ENCODE assay signal across 17 cellular contexts in the genomic region with DNA sequence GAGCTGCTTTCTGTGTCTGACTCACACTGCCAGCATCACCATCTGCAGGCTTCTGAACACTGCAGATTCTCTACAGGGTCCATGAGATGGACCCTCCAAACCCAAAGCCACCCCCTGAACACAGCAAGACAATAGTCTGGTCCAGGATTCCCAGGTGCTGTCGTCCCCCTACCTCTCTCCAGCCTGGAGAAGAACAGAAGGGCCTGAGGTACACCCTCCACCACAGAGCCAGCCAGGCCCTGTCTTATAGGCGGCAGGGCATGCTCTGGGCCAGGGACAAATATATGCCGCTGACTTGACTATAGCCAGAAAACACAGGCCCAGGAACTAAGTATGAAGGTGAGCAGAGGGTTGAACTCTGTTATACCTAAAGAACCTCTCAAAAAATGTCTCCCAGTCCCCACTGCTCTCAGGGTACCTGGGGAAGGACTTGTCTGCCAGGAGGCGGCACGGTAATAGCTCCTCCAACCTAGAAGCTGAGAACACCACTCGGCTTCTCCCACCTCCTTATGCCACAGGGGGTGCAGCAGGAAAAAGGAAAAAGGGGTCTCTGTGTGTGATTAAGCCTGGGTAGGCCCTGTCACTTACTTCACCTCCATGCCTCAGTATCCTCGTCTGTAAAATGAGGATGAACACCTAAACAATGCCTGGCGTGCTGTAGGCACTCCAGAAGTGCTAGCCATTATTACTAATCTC.
DNase-seq lines count a peak whose midpoint lies in the region; ATAC-seq, FAIRE-seq and TF ChIP-seq lines count a peak whose summit lies in the region.
"Had no signal": no experiment of that assay in that cellular context is flagged by ENCODE, and none has a peak within 500 bp of the region (broad histone marks: within the 10 kb centered on the region; RNA-seq: fewer than 3 reads in every experiment).

No MANE protein-coding gene starts in this region.

- no peak overlapping the region for H3K4me3 Mint-ChIP-seq in stimulated activated naive CD8-positive, alpha-beta T cell treated with anti-CD3 and anti-CD28 coated beads, Interleukin-15, amount 100 ng/mL, for 72 hours
- no peak overlapping the region for H3K4me3 Mint-ChIP-seq in activated CD4-positive, alpha-beta T cell treated with anti-CD3 and anti-CD28 coated beads, Interleukin-2, amount 10 ng/mL, durations not matched to agents 7 days and 5 days
- H3K4me3 Mint-ChIP-seq: IgD-negative memory B cell; stimulated activated memory B cell treated with anti-CD40 and anti-IgM and Interleukin-4, amounts not matched to agents 10 μg/mL and 1 μg/mL and 100 μg/mL, for 72 hours had no signal

- 53% methylated on average over 8 of the region's 8 CpGs for WGBS in GM12878 (ENCODE audit: insufficient coverage, insufficient replicate concordance, low lambda C conversion rate, missing lambda C conversion rate)
- 76% methylated on average over 5 of the region's 8 CpGs for WGBS in right lobe of liver (ENCODE audit: insufficient coverage, low coverage, low lambda C conversion rate, missing lambda C conversion rate)

- no peaks in the 10 kb centered on the region for H3K9me3 ChIP-seq in GM12878 (replicated peaks; ENCODE audit: control insufficient read depth, insufficient read depth, low read length)
- no peaks in the 10 kb centered on the region for H3K9me3 ChIP-seq in right lobe of liver
- H3K9me3 ChIP-seq: body of pancreas, thoracic aorta had no signal

- H3K4me1 ChIP-seq in GM12878 (ENCODE audit: control insufficient read depth, insufficient read depth, low read length) (no peaks in the 10 kb centered on the region), right lobe of liver (peaks cover 0 to 45% (median 6%) of the 10 kb centered on the region in 4 donors)
- H3K4me1 ChIP-seq: body of pancreas had no signal

- TF ChIP-seq POLR2A in GM12878 (IDR thresholded peaks at IDR 0.05; ENCODE audit: low read depth, low read length) (no peak), right lobe of liver (IDR thresholded peaks at IDR 0.05) (no peak)

- H3K36me3 ChIP-seq in GM12878 (ENCODE audit: control insufficient read depth in 2 of 2, insufficient read depth in 2 of 2, low read length in 1 of 2) (no peaks in the 10 kb centered on the region; a peak in 1 of 4 replicates), right lobe of liver (peaks cover 0 to 2% (median 0%) of the 10 kb centered on the region in 4 donors)
- H3K36me3 ChIP-seq: thoracic aorta had no signal

- no peak overlapping the region for H3K4me2 ChIP-seq in GM12878 (ENCODE audit: control insufficient read depth, insufficient read depth)
- H3K4me2 ChIP-seq: smooth muscle cell had no signal

- H3K4me3 ChIP-seq in GM12878: no peak overlapping the region
- no peak overlapping the region for H3K4me3 ChIP-seq in right lobe of liver
- H3K4me3 ChIP-seq: body of pancreas, smooth muscle cell, thoracic aorta had no signal

- in situ Hi-C loops in GM12878 (cut with MboI): no loop called here

- H3K27ac ChIP-seq in GM12878 (ENCODE audit: control insufficient read depth, insufficient read depth) (no peak overlapping the region), right lobe of liver (peak overlapping the region in 1 of 3 donors; percentile 60)
- H3K27ac ChIP-seq: body of pancreas, thoracic aorta had no signal

- no peaks in the 10 kb centered on the region for H3K9me3 Mint-ChIP-seq in stimulated activated naive CD8-positive, alpha-beta T cell treated with anti-CD3 and anti-CD28 coated beads, Interleukin-15, amount 100 ng/mL, for 72 hours
- no peaks in the 10 kb centered on the region for H3K9me3 Mint-ChIP-seq in activated CD4-positive, alpha-beta T cell treated with anti-CD3 and anti-CD28 coated beads, Interleukin-2, amount 10 ng/mL, durations not matched to agents 7 days and 5 days
- H3K9me3 Mint-ChIP-seq: IgD-negative memory B cell; stimulated activated memory B cell treated with anti-CD40 and anti-IgM and Interleukin-4, amounts not matched to agents 10 μg/mL and 1 μg/mL and 100 μg/mL, for 72 hours had no signal

- CTCF ChIA-PET in GM12878 (lab: Yijun Ruan, JAX): interaction anchor here (0.6 to 3.7 kb wide), 10 partner anchors 11 to 727 kb away, joined by 3 to 56 read pairs (median 4); no protein-coding TSS in a partner anchor
- CTCF ChIA-PET in activated CD4-positive, alpha-beta T cell treated with anti-CD3 and anti-CD28 coated beads, Interleukin-2, amount 10 ng/mL, durations not matched to agents 7 days and 5 days (lab: Charles Lee): interaction anchor here (1.1 to 1.2 kb wide), 2 partner anchors 13 to 184 kb away, joined by 4 read pairs; no protein-coding TSS in a partner anchor

- SMC1A ChIA-PET in GM12878 (lab: Charles Lee; ENCODE audit: uncharacterized antibody, unreplicated experiment): interaction anchor here (0.9 to 1.2 kb wide), 3 partner anchors 101 to 187 kb away, joined by 3 to 5 read pairs (median 4); no protein-coding TSS in a partner anchor

- peak; percentile 24 for ATAC-seq in stimulated activated naive CD8-positive, alpha-beta T cell treated with anti-CD3 and anti-CD28 coated beads, Interleukin-15, amount 100 ng/mL, for 72 hours
- no peak for ATAC-seq in stimulated activated naive CD8-positive, alpha-beta T cell treated with anti-CD3 and anti-CD28 coated beads, Interleukin-15, Interleukin-2, amounts not matched to agents 100 U/mL and 50 U/mL, for 24 hours
- ATAC-seq in GM12878: peak; percentile 15; the same call in 2 of the 3 replicates
- ATAC-seq in right lobe of liver: peak; percentile 16 to 22 (median 18)
- ATAC-seq in GM21619 (IDR thresholded peaks at IDR 0.05; ENCODE audit: unreplicated experiment): no peak

- H3K36me3 Mint-ChIP-seq in activated CD4-positive, alpha-beta T cell treated with anti-CD3 and anti-CD28 coated beads, Interleukin-2, amount 10 ng/mL, durations not matched to agents 7 days and 5 days (ENCODE audit: low read depth): no peaks in the 10 kb centered on the region
- H3K36me3 Mint-ChIP-seq: IgD-negative memory B cell; stimulated activated memory B cell treated with anti-CD40 and anti-IgM and Interleukin-4, amounts not matched to agents 10 μg/mL and 1 μg/mL and 100 μg/mL, for 72 hours had no signal

- no peak for TF ChIP-seq EP300 in GM12878 (IDR thresholded peaks at IDR 0.05; ENCODE audit: borderline replicate concordance in 1 of 2, control insufficient read depth in 1 of 2, low read depth in 2 of 2, low read length in 2 of 2)

- POLR2A ChIA-PET in GM12878 (lab: Charles Lee): no interaction called here
- POLR2A ChIA-PET in activated CD4-positive, alpha-beta T cell treated with anti-CD3 and anti-CD28 coated beads, Interleukin-2, amount 10 ng/mL, durations not matched to agents 7 days and 5 days (lab: Charles Lee): no interaction called here

- TF ChIP-seq CTCF in GM12878 (IDR thresholded peaks at IDR 0.05 in 2 of 3, conservative IDR thresholded peaks at IDR 0.05 in 1 of 3; ENCODE audit: control insufficient read depth in 2 of 3, extremely low read depth in 1 of 3, insufficient read depth in 1 of 3, low read depth in 3 of 3, low read length in 3 of 3) (no peak), right lobe of liver (IDR thresholded peaks at IDR 0.05) (no peak)

- RAD21 ChIA-PET in GM12878 (lab: Charles Lee; ENCODE audit: unreplicated experiment): interaction anchor here (2.2 kb wide), 1 partner anchor 184 kb away, joined by 11 read pairs; no protein-coding TSS in a partner anchor

- BruUV-seq in GM12878 (replicated peaks; lab: Mats Ljungman, UMichigan): no TSS peak

- peak in 1 of 2 donors; percentile 6 for DNase-seq in stimulated activated naive CD8-positive, alpha-beta T cell treated with anti-CD3 and anti-CD28 coated beads, Interleukin-15, amount 100 ng/mL, for 72 hours
- DNase-seq in stimulated activated naive CD8-positive, alpha-beta T cell treated with anti-CD3 and anti-CD28 coated beads, Interleukin-15, Interleukin-2, amounts not matched to agents 100 U/mL and 50 U/mL, for 24 hours: no peak
- no peak for DNase-seq in GM12878 (ENCODE audit: low read depth, low spot score)
- DNase-seq in right lobe of liver: peak in 1 of 3 donors; percentile 5
- peak; percentile 25 for DNase-seq in ureter (ENCODE audit: low spot score)
- DNase-seq in activated CD4-positive, alpha-beta T cell treated with anti-CD3 and anti-CD28 coated beads, Interleukin-2, amount 10 ng/mL, durations not matched to agents 7 days and 5 days: no peak
- DNase-seq in SHP77 treated with DMSO at 0.1 percent for 48 hours (lab: John Stamatoyannopoulos, UW): no peak
- DNase-seq: GF-D8, NCI-H2107 had no signal

- H3K79me2 ChIP-seq in GM12878 (ENCODE audit: control insufficient read depth, insufficient read depth, low read length): no peaks in the 10 kb centered on the region

- H2AFZ ChIP-seq in GM12878 (ENCODE audit: control insufficient read depth, low read depth, low read length): no peak overlapping the region

- H3K27ac Mint-ChIP-seq in stimulated activated naive CD8-positive, alpha-beta T cell treated with anti-CD3 and anti-CD28 coated beads, Interleukin-15, amount 100 ng/mL, for 72 hours: peak overlapping the region in 1 of 2 donors; percentile 27
- H3K27ac Mint-ChIP-seq in activated CD4-positive, alpha-beta T cell treated with anti-CD3 and anti-CD28 coated beads, Interleukin-2, amount 10 ng/mL, durations not matched to agents 7 days and 5 days: no peak overlapping the region
- H3K27ac Mint-ChIP-seq: IgD-negative memory B cell; stimulated activated memory B cell treated with anti-CD40 and anti-IgM and Interleukin-4, amounts not matched to agents 10 μg/mL and 1 μg/mL and 100 μg/mL, for 72 hours had no signal

- intact Hi-C loops in GM12878 (cut with micrococcal nuclease; ENCODE audit: unreplicated experiment) (loop anchor here (1.0 kb wide), 2 partner anchors 170 to 184 kb away; no protein-coding TSS in a partner anchor), right lobe of liver (cut with DNase I) (loop anchor here (10.0 kb wide), 2 partner anchors 81 to 161 kb away; a partner anchor contains a TSS)

- FAIRE-seq in GM12878 (lab: Jason Lieb, UNC): no peak
- FAIRE-seq: H54, RCC 7860 had no signal

- H3K27me3 Mint-ChIP-seq in stimulated activated naive CD8-positive, alpha-beta T cell treated with anti-CD3 and anti-CD28 coated beads, Interleukin-15, amount 100 ng/mL, for 72 hours: no peaks in the 10 kb centered on the region
- no peaks in the 10 kb centered on the region for H3K27me3 Mint-ChIP-seq in activated CD4-positive, alpha-beta T cell treated with anti-CD3 and anti-CD28 coated beads, Interleukin-2, amount 10 ng/mL, durations not matched to agents 7 days and 5 days
- H3K27me3 Mint-ChIP-seq: IgD-negative memory B cell; stimulated activated memory B cell treated with anti-CD40 and anti-IgM and Interleukin-4, amounts not matched to agents 10 μg/mL and 1 μg/mL and 100 μg/mL, for 72 hours had no signal

- no peak for TF ChIP-seq RAD21 in GM12878 (IDR thresholded peaks at IDR 0.05; ENCODE audit: insufficient read depth, low read depth, low read length)

- no peaks in the 10 kb centered on the region for H3K27me3 ChIP-seq in GM12878 (replicated peaks in 1 of 2; ENCODE audit: control insufficient read depth in 2 of 2, insufficient read depth in 2 of 2, low read length in 1 of 2)
- no peaks in the 10 kb centered on the region for H3K27me3 ChIP-seq in right lobe of liver
- H3K27me3 ChIP-seq: body of pancreas had no signal

- H3K4me1 Mint-ChIP-seq in stimulated activated naive CD8-positive, alpha-beta T cell treated with anti-CD3 and anti-CD28 coated beads, Interleukin-15, amount 100 ng/mL, for 72 hours: no peaks in the 10 kb centered on the region
- H3K4me1 Mint-ChIP-seq in activated CD4-positive, alpha-beta T cell treated with anti-CD3 and anti-CD28 coated beads, Interleukin-2, amount 10 ng/mL, durations not matched to agents 7 days and 5 days: no peaks in the 10 kb centered on the region
- H3K4me1 Mint-ChIP-seq: IgD-negative memory B cell; stimulated activated memory B cell treated with anti-CD40 and anti-IgM and Interleukin-4, amounts not matched to agents 10 μg/mL and 1 μg/mL and 100 μg/mL, for 72 hours had no signal

- no peak overlapping the region for H3K9ac ChIP-seq in GM12878 (ENCODE audit: control insufficient read depth, insufficient read depth, low read length)

- no peaks in the 10 kb centered on the region for H4K20me1 ChIP-seq in GM12878 (ENCODE audit: control insufficient read depth, insufficient read depth)

Comparison
In these comparisons a context has a peak if more than half of its experiments do, and no peak if none do; other contexts are left out.
1. ATAC-seq: peak in stimulated activated naive CD8-positive, alpha-beta T cell treated with anti-CD3 and anti-CD28 coated beads, Interleukin-15, amount 100 ng/mL, for 72 hours (single experiment), GM12878 (single experiment) and right lobe of liver (4 of 4); none in stimulated activated naive CD8-positive, alpha-beta T cell treated with anti-CD3 and anti-CD28 coated beads, Interleukin-15, Interleukin-2, amounts not matched to agents 100 U/mL and 50 U/mL, for 24 hours (single experiment) and GM21619 (single experiment).